Comparison of ENCODE assay signal across 8 cellular contexts in genomic region chr10:125159932-125160855, GRCh38. TPM values are rescaled to one million over a fixed set of nuclear protein-coding genes. Genes with fewer than 3 reads are reported as not detected.
A peak's percentile ranks its signal among the peaks of the same experiment; 100 is the strongest.
DNase-seq lines count a peak whose midpoint lies in the region; ATAC-seq and TF ChIP-seq lines count a peak whose summit lies in the region.

Gene CTBP2, minus strand, starts transcription at chr10:125160563.

- H3K36me3 Mint-ChIP-seq in IgD-negative memory B cell = peaks cover 2% of the 10 kb centered on the region
- H3K36me3 Mint-ChIP-seq in activated CD8-positive, alpha-beta T cell treated with anti-CD3 and anti-CD28 coated beads for 36 hours (ENCODE audit: low read depth) = no peaks in the 10 kb centered on the region
- H3K36me3 Mint-ChIP-seq in naive thymus-derived CD8-positive, alpha-beta T cell = peaks cover 1 to 4% (median 3%) of the 10 kb centered on the region in 3 donors

- peaks cover 4 to 7% (median 5%) of the 10 kb centered on the region in 3 donors for H3K4me1 Mint-ChIP-seq in IgD-negative memory B cell
- peaks cover 4% of the 10 kb centered on the region for H3K4me1 Mint-ChIP-seq in activated CD8-positive, alpha-beta T cell treated with anti-CD3 and anti-CD28 coated beads for 36 hours (ENCODE audit: low read depth)
- H3K4me1 Mint-ChIP-seq in naive thymus-derived CD8-positive, alpha-beta T cell = peaks cover 0 to 32% (median 3%) of the 10 kb centered on the region in 4 donors

- peak within 1 kb of the TSS; percentile 64 to 71 for H3K4me3 ChIP-seq in foreskin fibroblast (ENCODE audit: low read depth in 1 of 2, low read length in 2 of 2)

- TF ChIP-seq CTCF in activated CD8-positive, alpha-beta T cell treated with anti-CD3 and anti-CD28 coated beads for 36 hours (IDR thresholded peaks at IDR 0.05) = no peak
- no peak for TF ChIP-seq CTCF in foreskin fibroblast (IDR thresholded peaks at IDR 0.05; ENCODE audit: low read depth, low read length)

- no peak within 1 kb of the TSS for H3K27ac Mint-ChIP-seq in IgD-negative memory B cell
- H3K27ac Mint-ChIP-seq in activated CD8-positive, alpha-beta T cell treated with anti-CD3 and anti-CD28 coated beads for 36 hours = no peak within 1 kb of the TSS
- H3K27ac Mint-ChIP-seq in naive thymus-derived CD8-positive, alpha-beta T cell = no peak within 1 kb of the TSS

- DNase-seq in D341Med (ENCODE audit: low spot score) = peak; percentile 79
- no peak for DNase-seq in activated CD8-positive, alpha-beta T cell treated with anti-CD3 and anti-CD28 coated beads for 36 hours
- DNase-seq in foreskin fibroblast = peak; percentile 50 to 78
- DNase-seq in naive thymus-derived CD8-positive, alpha-beta T cell = no peak

- POLR2A ChIA-PET in activated CD8-positive, alpha-beta T cell treated with anti-CD3 and anti-CD28 coated beads for 36 hours (lab: Charles Lee) = no interaction called here
- POLR2A ChIA-PET in naive thymus-derived CD8-positive, alpha-beta T cell (lab: Charles Lee) = interaction anchor here (0.6 kb wide), 1 partner anchor 1687 kb away, joined by 5 read pairs; no protein-coding TSS in a partner anchor

- peak within 1 kb of the TSS; percentile 29 to 88 (median 72) for H3K4me3 Mint-ChIP-seq in IgD-negative memory B cell
- H3K4me3 Mint-ChIP-seq in activated CD8-positive, alpha-beta T cell treated with anti-CD3 and anti-CD28 coated beads for 36 hours = peak within 1 kb of the TSS; percentile 56
- peak within 1 kb of the TSS; percentile 47 to 79 (median 64) for H3K4me3 Mint-ChIP-seq in naive thymus-derived CD8-positive, alpha-beta T cell

- ATAC-seq in activated CD8-positive, alpha-beta T cell treated with anti-CD3 and anti-CD28 coated beads for 36 hours = no peak
- no peak for ATAC-seq in naive thymus-derived CD8-positive, alpha-beta T cell
- ATAC-seq in HG02840 (IDR thresholded peaks at IDR 0.05; ENCODE audit: low FRiP score, unreplicated experiment) = no peak
- ATAC-seq in GM21381 (IDR thresholded peaks at IDR 0.05; ENCODE audit: unreplicated experiment) = no peak
- no peak for ATAC-seq in GM19328 (IDR thresholded peaks at IDR 0.05; ENCODE audit: unreplicated experiment)

- CTCF ChIA-PET in activated CD8-positive, alpha-beta T cell treated with anti-CD3 and anti-CD28 coated beads for 36 hours (lab: Charles Lee) = no interaction called here

- peaks cover 36% of the 10 kb centered on the region for H3K27me3 Mint-ChIP-seq in IgD-negative memory B cell
- peaks cover 32% of the 10 kb centered on the region for H3K27me3 Mint-ChIP-seq in activated CD8-positive, alpha-beta T cell treated with anti-CD3 and anti-CD28 coated beads for 36 hours
- peaks cover 27 to 54% (median 44%) of the 10 kb centered on the region in 5 donors for H3K27me3 Mint-ChIP-seq in naive thymus-derived CD8-positive, alpha-beta T cell

- intact Hi-C loops in activated CD8-positive, alpha-beta T cell treated with anti-CD3 and anti-CD28 coated beads for 36 hours (cut with micrococcal nuclease) = no loop called here

- peaks cover 0 to 6% (median 2%) of the 10 kb centered on the region in 3 donors for H3K9me3 Mint-ChIP-seq in IgD-negative memory B cell
- H3K9me3 Mint-ChIP-seq in activated CD8-positive, alpha-beta T cell treated with anti-CD3 and anti-CD28 coated beads for 36 hours = no peaks in the 10 kb centered on the region
- H3K9me3 Mint-ChIP-seq in naive thymus-derived CD8-positive, alpha-beta T cell = peaks cover 0 to 8% (median 0%) of the 10 kb centered on the region in 9 donors

RNA-seq across cellular contexts. Expression of gene CTBP2, which starts in this region (rescaled TPM):
- polyA plus RNA-seq in IgD-negative memory B cell = 0.50 TPM
- total RNA-seq in activated CD8-positive, alpha-beta T cell treated with anti-CD3 and anti-CD28 coated beads for 36 hours = under 1 TPM; 0.60 to 0.88 TPM
- under 1 TPM; 0.33 to 0.99 TPM for total RNA-seq in naive thymus-derived CD8-positive, alpha-beta T cell
- 1 to 10 TPM in 1 of 3 donors, under 1 TPM in 2; 0.05 to 3.1 (median 0.42) TPM for polyA plus RNA-seq in naive thymus-derived CD8-positive, alpha-beta T cell

Comparison
In these comparisons a context has a peak if more than half of its experiments do, and no peak if none do; other contexts are left out.
1. DNase-seq: peak in D341Med (single experiment) and foreskin fibroblast (2 of 2); none in activated CD8-positive, alpha-beta T cell treated with anti-CD3 and anti-CD28 coated beads for 36 hours (single experiment) and naive thymus-derived CD8-positive, alpha-beta T cell (0 of 10).
2. Peak in every context shown above with its lines, with median percentiles within 50 percentile points of each other: H3K4me3 Mint-ChIP-seq.